Comparison of ENCODE assay signal across 23 cellular contexts in genomic region chr5:97383996-97384395, GRCh38.
DNase-seq lines count a peak whose midpoint lies in the region; ATAC-seq, FAIRE-seq and TF ChIP-seq lines count a peak whose summit lies in the region.
"Had no signal": no experiment of that assay in that cellular context is flagged by ENCODE, and none has a peak within 500 bp of the region (broad histone marks: within the 10 kb centered on the region; RNA-seq: fewer than 3 reads in every experiment).

No MANE protein-coding gene starts in this region.

- H3K9me3 ChIP-seq in A549: no peaks in the 10 kb centered on the region
- H3K9me3 ChIP-seq in WERI-Rb-1 (ENCODE audit: severe bottlenecking): no peaks in the 10 kb centered on the region
- H3K9me3 ChIP-seq: HAP-1, mucosa of descending colon, right atrium auricular region, thoracic aorta had no signal

- H3K27me3 ChIP-seq in WERI-Rb-1 (ENCODE audit: insufficient read depth, low read depth, severe bottlenecking): no peaks in the 10 kb centered on the region
- H3K27me3 ChIP-seq: right atrium auricular region had no signal

- TF ChIP-seq RAD21 in A549 (conservative IDR thresholded peaks at IDR 0.05 in 1 of 2, IDR thresholded peaks at IDR 0.05 in 1 of 2): no peak

- no peak for TF ChIP-seq CTCF in A549 (IDR thresholded peaks at IDR 0.05)
- TF ChIP-seq CTCF in astrocyte of the spinal cord (IDR thresholded peaks at IDR 0.05; ENCODE audit: low read depth, low read length): no peak
- TF ChIP-seq CTCF in fibroblast of the aortic adventitia (IDR thresholded peaks at IDR 0.05; ENCODE audit: insufficient read depth, low read length): no peak
- TF ChIP-seq CTCF in WERI-Rb-1 (IDR thresholded peaks at IDR 0.05; ENCODE audit: low read depth, low read length): no peak

- TF ChIP-seq POLR2A in A549 (IDR thresholded peaks at IDR 0.05; ENCODE audit: low read length): no peak

- H3K4me2 ChIP-seq in A549: no peak overlapping the region

- WGBS in A549 (ENCODE audit: missing lambda C conversion rate): 10% methylated on average over 1 of the region's 1 CpG

- H3K4me1 ChIP-seq in A549: no peaks in the 10 kb centered on the region
- H3K4me1 ChIP-seq: right atrium auricular region had no signal

- H3K36me3 ChIP-seq in WERI-Rb-1: no peaks in the 10 kb centered on the region
- H3K36me3 ChIP-seq: HAP-1, right atrium auricular region, thoracic aorta had no signal

- CTCF ChIA-PET in A549 (lab: Yijun Ruan, JAX): no interaction called here

- TF ChIP-seq EP300 in A549 (IDR thresholded peaks at IDR 0.05): no peak

- ATAC-seq in A549 (no peak), GM19324 (IDR thresholded peaks at IDR 0.05; ENCODE audit: low FRiP score, unreplicated experiment) (no peak), HG02588 (IDR thresholded peaks at IDR 0.05; ENCODE audit: unreplicated experiment) (no peak)
- ATAC-seq: mucosa of descending colon; stimulated activated effector memory CD8-positive, alpha-beta T cell treated with anti-CD3 and anti-CD28 coated beads, Interleukin-12 subunit alpha, Interleukin-12 subunit beta, amount 100 ng/mL, for 72 hours had no signal

- H3K4me3 ChIP-seq in A549: no peak overlapping the region
- H3K4me3 ChIP-seq in astrocyte of the spinal cord (ENCODE audit: low read depth, low read length): no peak overlapping the region
- H3K4me3 ChIP-seq in fibroblast of the aortic adventitia (ENCODE audit: low read depth, low read length): no peak overlapping the region
- no peak overlapping the region for H3K4me3 ChIP-seq in WERI-Rb-1 (ENCODE audit: low read depth, low read length)
- H3K4me3 ChIP-seq: HAP-1, mucosa of descending colon, right atrium auricular region, SK-N-MC, thoracic aorta had no signal

- no peak for FAIRE-seq in A549 (lab: Jason Lieb, UNC)
- FAIRE-seq: A204.1, GM18507 had no signal

- in situ Hi-C loops in astrocyte of the spinal cord (cut with HindIII; ENCODE audit: low sequenced_read_pairs): no loop called here

- DNase-seq in A549 (ENCODE audit: low read depth in 1 of 2, low spot score in 1 of 2) (no peak), HS-5 (ENCODE audit: low read depth) (peak; percentile 59), astrocyte of the spinal cord (ENCODE audit: low read depth, low spot score) (peak; percentile 15), fibroblast of the aortic adventitia (ENCODE audit: low read depth) (peak; percentile 18), WERI-Rb-1 (no peak), GF-D8 (lab: John Stamatoyannopoulos, UW) (no peak)
- DNase-seq: CD4-positive, alpha-beta memory T cell; effector CD8-positive, alpha-beta T cell; foreskin melanocyte; Karpas-422; mucosa of descending colon; NCI-H1417; NCI-H2171 treated with DMSO at 0.1 percent for 48 hours; OCI-M1 had no signal

- H3K27ac ChIP-seq in A549 (no peak overlapping the region), WERI-Rb-1 (no peak overlapping the region)
- H3K27ac ChIP-seq: right atrium auricular region, SK-N-MC, thoracic aorta had no signal

- POLR2A ChIA-PET in A549 (lab: Yijun Ruan, JAX): no interaction called here

TF ChIP-seq in A549, 52 proteins besides CTCF, POLR2A, EP300 and RAD21:
- TF ChIP-seq JUN (IDR thresholded peaks at IDR 0.05) (no peak), FOSL2 (IDR thresholded peaks at IDR 0.05) (no peak), FOSL2 (CRISPR knock-in tag; IDR thresholded peaks at IDR 0.05) (0 out of 2 replicates have a peak, but pooled peaks have one; percentile 5), NR3C1 (IDR thresholded peaks at IDR 0.05) (no peak)

Comparison
In these comparisons a context has a peak if more than half of its experiments do, and no peak if none do; other contexts are left out.
1. DNase-seq: peak in HS-5 (single experiment), astrocyte of the spinal cord (single experiment) and fibroblast of the aortic adventitia (single experiment); none in A549 (0 of 2), WERI-Rb-1 (single experiment) and GF-D8 (single experiment).